9 cellular contexts compared by ENCODE assay signal in the genomic region with DNA sequence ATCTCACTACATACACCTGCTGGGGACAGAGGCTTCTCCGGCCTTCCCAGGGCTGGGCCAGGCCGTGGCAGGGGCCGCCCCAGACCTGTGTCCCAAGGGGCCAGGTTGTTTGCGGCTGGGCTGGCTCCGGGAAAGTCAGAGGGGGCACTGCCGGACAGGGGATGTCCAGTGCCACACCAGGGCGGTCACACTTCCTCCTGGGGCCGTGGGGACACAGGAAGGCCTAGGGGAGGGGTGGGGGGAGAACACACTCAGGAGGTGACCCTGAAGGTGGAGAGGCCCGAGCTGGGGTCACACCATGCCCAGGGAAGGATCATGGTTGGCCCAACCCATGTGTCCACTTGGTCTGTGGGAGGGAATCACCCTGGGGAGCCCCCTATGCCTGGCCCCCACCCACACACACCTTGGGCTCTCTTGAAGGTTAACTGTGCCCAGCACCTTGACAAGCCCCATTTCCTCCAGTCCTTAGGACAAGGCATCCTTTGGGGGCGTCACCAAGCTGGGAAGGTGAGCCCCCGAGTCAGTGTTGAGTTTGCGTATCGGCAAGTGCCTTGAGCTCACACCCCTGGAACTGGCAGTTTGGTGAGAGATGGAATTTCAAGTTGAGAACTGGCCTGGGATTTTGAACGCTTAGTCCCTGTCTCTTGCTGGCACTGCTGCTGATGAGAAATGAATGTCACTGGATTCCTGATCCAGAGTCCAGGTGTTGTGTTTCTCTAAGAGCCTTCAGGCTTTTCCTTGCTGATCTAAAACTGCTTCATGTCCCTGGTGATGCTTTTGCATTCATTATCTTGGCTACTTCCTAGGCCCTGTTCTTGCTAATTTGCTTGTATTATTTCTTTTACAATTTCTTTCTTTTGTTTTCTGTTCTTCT. TPM values are rescaled to one million over a fixed set of nuclear protein-coding genes. Genes with fewer than 3 reads are reported as not detected.
DNase-seq lines count a peak whose midpoint lies in the region; ATAC-seq and TF ChIP-seq lines count a peak whose summit lies in the region.
"Had no signal": no experiment of that assay in that cellular context is flagged by ENCODE, and none has a peak within 500 bp of the region (broad histone marks: within the 10 kb centered on the region; RNA-seq: fewer than 3 reads in every experiment).

No MANE protein-coding gene starts in this region.

- H3K27me3 ChIP-seq in Peyer's patch (no peaks in the 10 kb centered on the region), iPS-15b (ENCODE audit: control insufficient read depth, insufficient read depth, low read length) (peaks cover 4% of the 10 kb centered on the region)
- H3K27me3 ChIP-seq: BE2C had no signal

- H3K27me3 Mint-ChIP-seq in stimulated activated naive B cell treated with anti-CD40 and anti-IgM and Interleukin-4, amounts not matched to agents 10 μg/mL and 1 μg/mL and 100 μg/mL, for 72 hours: no peaks in the 10 kb centered on the region

- H3K4me1 Mint-ChIP-seq in stimulated activated naive B cell treated with anti-CD40 and anti-IgM and Interleukin-4, amounts not matched to agents 10 μg/mL and 1 μg/mL and 100 μg/mL, for 72 hours: peaks cover 25 to 57% of the 10 kb centered on the region in 2 donors

- no peak for TF ChIP-seq CTCF in Peyer's patch (IDR thresholded peaks at IDR 0.05)

- H3K9me3 Mint-ChIP-seq in stimulated activated naive B cell treated with anti-CD40 and anti-IgM and Interleukin-4, amounts not matched to agents 10 μg/mL and 1 μg/mL and 100 μg/mL, for 72 hours: no peaks in the 10 kb centered on the region

- H3K4me1 ChIP-seq in Peyer's patch: peaks cover 0 to 49% (median 25%) of the 10 kb centered on the region in 4 donors
- H3K4me1 ChIP-seq in iPS-15b (ENCODE audit: control insufficient read depth, insufficient read depth, low read length): peaks cover 14% of the 10 kb centered on the region
- H3K4me1 ChIP-seq: BE2C had no signal

- H3K4me3 ChIP-seq in Peyer's patch (peak overlapping the region in 3 of 4 donors; percentile 63 to 80 (median 79)), iPS-15b (ENCODE audit: low read depth, low read length) (peak overlapping the region; percentile 50)

- H3K27ac Mint-ChIP-seq in stimulated activated naive B cell treated with anti-CD40 and anti-IgM and Interleukin-4, amounts not matched to agents 10 μg/mL and 1 μg/mL and 100 μg/mL, for 72 hours: peak overlapping the region; percentile 93

- peak; percentile 15 for DNase-seq in activated CD8-positive, alpha-beta memory T cell treated with anti-CD3 and anti-CD28 coated beads, Interleukin-2, amount 50 U/mL, for 4 hours
- no peak for DNase-seq in activated CD8-positive, alpha-beta memory T cell treated with anti-CD3 and anti-CD28 coated beads for 24 hours
- no peak for DNase-seq in Peyer's patch
- DNase-seq in stimulated activated naive B cell treated with anti-CD40 and anti-IgM and Interleukin-4, amounts not matched to agents 10 μg/mL and 1 μg/mL and 100 μg/mL, for 72 hours: no peak
- DNase-seq in NCI-H2196 (lab: John Stamatoyannopoulos, UW; ENCODE audit: unreplicated experiment): no peak
- DNase-seq: BE2C had no signal

- H3K9ac ChIP-seq in iPS-15b (ENCODE audit: low read depth, low read length): no peak overlapping the region

- H3K36me3 Mint-ChIP-seq in stimulated activated naive B cell treated with anti-CD40 and anti-IgM and Interleukin-4, amounts not matched to agents 10 μg/mL and 1 μg/mL and 100 μg/mL, for 72 hours: peaks cover 8 to 10% of the 10 kb centered on the region in 2 donors

- H3K9me3 ChIP-seq in Peyer's patch (peaks cover 0 to 3% (median 0%) of the 10 kb centered on the region in 4 donors), iPS-15b (ENCODE audit: control insufficient read depth, insufficient read depth, low read length) (no peaks in the 10 kb centered on the region)
- H3K9me3 ChIP-seq: BE2C had no signal

- H3K4me3 Mint-ChIP-seq in stimulated activated naive B cell treated with anti-CD40 and anti-IgM and Interleukin-4, amounts not matched to agents 10 μg/mL and 1 μg/mL and 100 μg/mL, for 72 hours: peak overlapping the region; percentile 97 to 98

- no peak for TF ChIP-seq POLR2A in Peyer's patch (IDR thresholded peaks at IDR 0.05)

- no peaks in the 10 kb centered on the region for H3K36me3 ChIP-seq in Peyer's patch
- no peaks in the 10 kb centered on the region for H3K36me3 ChIP-seq in iPS-15b (ENCODE audit: control insufficient read depth, insufficient read depth, low read length)
- H3K36me3 ChIP-seq: BE2C had no signal

- no peak for ATAC-seq in stimulated activated naive B cell treated with anti-CD40 and anti-IgM and Interleukin-4, amounts not matched to agents 10 μg/mL and 1 μg/mL and 100 μg/mL, for 72 hours (replicated peaks)
- ATAC-seq in GM21619 (IDR thresholded peaks at IDR 0.05; ENCODE audit: unreplicated experiment): no peak
- no peak for ATAC-seq in GM21423 (IDR thresholded peaks at IDR 0.05; ENCODE audit: unreplicated experiment)

- peak overlapping the region; percentile 79 to 100 (median 90) for H3K27ac ChIP-seq in Peyer's patch

RNA-seq across cellular contexts. Expression of a gene that starts 7.7 kb away (rescaled TPM):
- total RNA-seq in Peyer's patch: 1,000 to 10,000 TPM; 2,510 to 3,878 (median 3,203) TPM

RNA-seq across cellular contexts. Expression of a gene that starts 7.9 kb away (rescaled TPM):
- 1 to 10 TPM; 1.2 to 7.9 (median 5.2) TPM for total RNA-seq in Peyer's patch

RNA-seq across cellular contexts. Expression of a gene that starts 31.9 kb away (rescaled TPM):
- 10 to 100 TPM; 38.2 to 66.9 (median 52.2) TPM for total RNA-seq in Peyer's patch
